In genomic region chr10:71658349-71658745, GRCh38 we compare ENCODE assay signal across 18 cellular contexts.
DNase-seq lines count a peak whose midpoint lies in the region; ATAC-seq and TF ChIP-seq lines count a peak whose summit lies in the region.
"Had no signal": no experiment of that assay in that cellular context is flagged by ENCODE, and none has a peak within 500 bp of the region (broad histone marks: within the 10 kb centered on the region; RNA-seq: fewer than 3 reads in every experiment).

No MANE protein-coding gene starts in this region.

- H2BK120ac ChIP-seq in neuronal stem cell (ENCODE audit: low read depth, low read length), result no peak overlapping the region

- ATAC-seq in HG02678 (IDR thresholded peaks at IDR 0.05; ENCODE audit: unreplicated experiment), result no peak

- peak overlapping the region; percentile 46 for H3K4me3 ChIP-seq in iPS-18a (ENCODE audit: low read length)
- H3K4me3 ChIP-seq in neuronal stem cell (ENCODE audit: low read length in 2 of 2), result no peak overlapping the region
- no peak overlapping the region for H3K4me3 ChIP-seq in MM.1S (ENCODE audit: low read length)
- H3K4me3 ChIP-seq: HAP-1, SJCRH30 had no signal

- H2AK5ac ChIP-seq in neuronal stem cell (ENCODE audit: low read depth, low read length), result peak overlapping the region; percentile 16

- DNase-seq in SK-N-DZ (ENCODE audit: low spot score) (peak; percentile 19), neuronal stem cell (ENCODE audit: low spot score) (no peak), MM.1S (no peak)
- DNase-seq in effector CD4-positive, alpha-beta T cell, result no peak
- no peak for DNase-seq in activated CD8-positive, alpha-beta memory T cell treated with anti-CD3 and anti-CD28 coated beads, Interleukin-2, amount 50 U/mL, for 48 hours
- DNase-seq: BE2C; CD4-positive, alpha-beta memory T cell; EL; KG1; MV-4-11; NCI-H1694 treated with DMSO at 0.1 percent for 48 hours; NCI-H510A treated with DMSO at 0.1 percent for 48 hours; NCI-H82; SJCRH30 had no signal

- H2BK5ac ChIP-seq in neuronal stem cell (ENCODE audit: low read length), result no peak overlapping the region

- H3K9ac ChIP-seq in ES-I3 (ENCODE audit: low read depth, low read length) (0 out of 2 replicates have a peak overlapping the region, but pooled peaks have one; percentile 25), iPS-18a (ENCODE audit: low read length) (peak overlapping the region; percentile 22), neuronal stem cell (ENCODE audit: low read depth, low read length, poor library complexity) (no peak overlapping the region), MM.1S (ENCODE audit: low read length) (no peak overlapping the region)

- H3F3A ChIP-seq in MM.1S (ENCODE audit: insufficient read depth, low read length), result no peaks in the 10 kb centered on the region

- H3K79me2 ChIP-seq in MM.1S (ENCODE audit: low read length), result no peaks in the 10 kb centered on the region

- peak overlapping the region; percentile 44 for H3K18ac ChIP-seq in neuronal stem cell (ENCODE audit: low read length)

- H3K14ac ChIP-seq in neuronal stem cell (ENCODE audit: low read length), result no peak overlapping the region

- peak overlapping the region; percentile 21 for H3K4me2 ChIP-seq in neuronal stem cell (ENCODE audit: insufficient read depth, low read length, poor library complexity, severe bottlenecking)
- H3K4me2 ChIP-seq in MM.1S (ENCODE audit: low read depth, low read length), result no peak overlapping the region

- WGBS in neuronal stem cell (ENCODE audit: extremely low coverage in 2 of 2, insufficient read length in 2 of 2, insufficient replicate concordance in 1 of 2), 2 donors, result no CpG with 5 or more reads among the region's 10 CpGs

- no peak overlapping the region for H3K4ac ChIP-seq in neuronal stem cell (ENCODE audit: low read length)

- no peaks in the 10 kb centered on the region for H4K20me1 ChIP-seq in MM.1S (ENCODE audit: insufficient read depth, low read length)

- no peak overlapping the region for H3K23ac ChIP-seq in neuronal stem cell (ENCODE audit: low read depth, low read length, poor library complexity)

- peaks cover 35% of the 10 kb centered on the region for H3K4me1 ChIP-seq in ES-I3 (ENCODE audit: insufficient read depth, low read length)
- peaks cover 50% of the 10 kb centered on the region for H3K4me1 ChIP-seq in iPS-18a (ENCODE audit: control insufficient read depth, low read depth, low read length)
- peaks cover 11 to 34% of the 10 kb centered on the region in 2 donors for H3K4me1 ChIP-seq in neuronal stem cell (ENCODE audit: control insufficient read depth in 2 of 2, insufficient read depth in 1 of 2, low read depth in 1 of 2, low read length in 2 of 2)
- no peaks in the 10 kb centered on the region for H3K4me1 ChIP-seq in MM.1S (ENCODE audit: low read length)
- H3K4me1 ChIP-seq: HAP-1, SJCRH30 had no signal

- H3K27me3 ChIP-seq in iPS-18a (ENCODE audit: control insufficient read depth, insufficient read depth, low read length), result peaks cover 49% of the 10 kb centered on the region
- H3K27me3 ChIP-seq in neuronal stem cell (ENCODE audit: control insufficient read depth in 3 of 3, insufficient read depth in 3 of 3, low read depth in 1 of 3, low read length in 3 of 3), result peaks cover 0 to 11% (median 0%) of the 10 kb centered on the region in 3 experiments
- H3K27me3 ChIP-seq in MM.1S (replicated peaks; ENCODE audit: insufficient read depth, low read length), result peaks cover 20% of the 10 kb centered on the region
- H3K27me3 ChIP-seq: BE2C, SJCRH30 had no signal

- TF ChIP-seq CTCF in MM.1S (IDR thresholded peaks at IDR 0.05; ENCODE audit: low read length), result no peak

- H3K36me3 ChIP-seq in ES-I3 (ENCODE audit: insufficient read depth, low read length) (no peaks in the 10 kb centered on the region), iPS-18a (ENCODE audit: control insufficient read depth, low read depth, low read length) (no peaks in the 10 kb centered on the region), neuronal stem cell (replicated peaks in 1 of 2; ENCODE audit: control insufficient read depth in 2 of 2, insufficient read depth in 2 of 2, low read length in 2 of 2) (no peaks in the 10 kb centered on the region), MM.1S (replicated peaks; ENCODE audit: insufficient read depth, low read length) (no peaks in the 10 kb centered on the region)
- H3K36me3 ChIP-seq: BE2C, HAP-1, SJCRH30 had no signal

- H3K79me1 ChIP-seq in neuronal stem cell (ENCODE audit: low read depth, low read length), result no peaks in the 10 kb centered on the region

- H4K8ac ChIP-seq in neuronal stem cell (ENCODE audit: low read depth, low read length), result no peak overlapping the region

- no peaks in the 10 kb centered on the region for H3K9me2 ChIP-seq in MM.1S (replicated peaks; ENCODE audit: insufficient read depth, low read length)

- no peak overlapping the region for H4K91ac ChIP-seq in neuronal stem cell (ENCODE audit: low read depth, low read length, poor library complexity)

- H2AFZ ChIP-seq in neuronal stem cell (ENCODE audit: low read length), result peak overlapping the region; percentile 86
- no peak overlapping the region for H2AFZ ChIP-seq in MM.1S (ENCODE audit: low read length)

- no peak overlapping the region for H2BK12ac ChIP-seq in neuronal stem cell (ENCODE audit: low read length)

- H2BK15ac ChIP-seq in neuronal stem cell (ENCODE audit: low read length), result no peak overlapping the region

- H3K9me3 ChIP-seq in ES-I3 (ENCODE audit: control insufficient read depth, insufficient read depth, low read length) (no peaks in the 10 kb centered on the region; the same call in 1 of the 2 replicates), iPS-18a (ENCODE audit: control insufficient read depth, low read depth, low read length) (no peaks in the 10 kb centered on the region), neuronal stem cell (replicated peaks in 1 of 2; ENCODE audit: control insufficient read depth in 2 of 2, insufficient read depth in 1 of 2, low read depth in 1 of 2, low read length in 2 of 2) (no peaks in the 10 kb centered on the region), MM.1S (replicated peaks; ENCODE audit: insufficient read depth, low read length) (no peaks in the 10 kb centered on the region)
- H3K9me3 ChIP-seq: BE2C, HAP-1, SJCRH30 had no signal

- no peak overlapping the region for H3K27ac ChIP-seq in iPS-18a (ENCODE audit: low read length)
- H3K27ac ChIP-seq in neuronal stem cell (replicated peaks; ENCODE audit: low read length), result peak overlapping the region; percentile 74
- no peak overlapping the region for H3K27ac ChIP-seq in MM.1S (ENCODE audit: low read length)
- H3K27ac ChIP-seq: SJCRH30 had no signal

Comparison
In these comparisons a context has a peak if more than half of its experiments do, and no peak if none do; other contexts are left out.
1. H3K9ac ChIP-seq: peak in ES-I3 (single experiment) and iPS-18a (single experiment); none in neuronal stem cell (single experiment) and MM.1S (single experiment).